ENCODE assay signal across 8 cellular contexts in the genomic region with DNA sequence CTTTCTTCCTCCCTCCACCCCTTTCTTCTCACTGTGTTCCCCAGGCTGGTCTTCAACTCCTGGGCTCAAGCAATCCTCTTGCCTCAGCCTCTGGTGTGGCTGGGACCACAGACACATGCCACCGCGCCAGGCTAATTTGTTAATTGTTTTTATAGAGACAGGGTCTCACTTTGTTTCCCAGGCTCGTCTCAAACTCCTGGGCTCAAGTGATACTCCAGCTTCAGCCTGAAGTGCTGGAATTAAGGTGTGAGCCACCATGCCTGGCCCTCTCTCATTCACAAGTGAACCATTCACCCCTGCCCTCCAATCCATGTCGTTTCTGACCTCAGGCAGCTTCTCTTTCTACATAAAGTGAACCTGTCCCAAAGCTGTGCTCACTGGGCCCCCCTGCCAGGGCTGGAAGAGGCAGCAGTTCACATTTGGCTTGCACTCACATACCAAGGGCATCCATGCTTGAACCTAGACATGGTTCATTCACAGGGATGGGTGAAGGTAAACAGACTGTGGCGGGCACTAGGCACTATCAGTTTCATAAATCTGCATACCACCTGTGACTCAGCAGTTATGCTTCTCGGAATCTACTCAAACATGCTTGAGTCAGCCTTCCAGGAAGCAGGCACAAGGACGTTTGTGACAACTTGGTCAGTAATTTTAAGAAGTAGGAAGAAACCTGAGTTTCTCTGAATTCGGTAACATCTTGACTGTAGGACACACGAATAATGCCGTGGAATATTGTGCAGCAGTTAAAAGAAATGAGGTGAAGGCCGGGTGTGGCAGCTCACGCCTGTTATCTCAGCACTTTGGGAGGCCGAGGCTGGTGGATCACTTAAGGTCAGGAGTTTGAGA. TPM values are rescaled to one million over a fixed set of nuclear protein-coding genes. Genes with fewer than 3 reads are reported as not detected.
DNase-seq lines count a peak whose midpoint lies in the region; ATAC-seq and TF ChIP-seq lines count a peak whose summit lies in the region.

No MANE protein-coding gene starts in this region.

- WGBS in esophagus muscularis mucosa: 70% methylated on average over 13 of the region's 13 CpGs

- peaks cover 32% of the 10 kb centered on the region for H3K4me1 Mint-ChIP-seq in Calu3 (ENCODE audit: low read depth, unreplicated experiment)

- H3K4me3 Mint-ChIP-seq in Calu3 (ENCODE audit: low read depth, unreplicated experiment): no peak overlapping the region

- TF ChIP-seq CTCF in Calu3 (IDR thresholded peaks at IDR 0.05; ENCODE audit: unreplicated experiment) (no peak), esophagus muscularis mucosa (IDR thresholded peaks at IDR 0.05) (no peak), retinal pigment epithelial cell (conservative IDR thresholded peaks at IDR 0.05; ENCODE audit: low read depth, low read length) (no peak)

- H3K27ac ChIP-seq in esophagus muscularis mucosa (replicated peaks in 1 of 4): peak overlapping the region in 3 of 4 donors; percentile 57 to 68 (median 66)

- H3K36me3 ChIP-seq in esophagus muscularis mucosa: peaks cover 4 to 44% (median 23%) of the 10 kb centered on the region in 4 donors

- CTCF ChIA-PET in Calu3 (lab: Charles Lee): interaction anchor here (1.6 kb wide), 1 partner anchor 153 kb away, joined by 5 read pairs; the partner anchor contains the start of gene GAA

- peak; percentile 76 for TF ChIP-seq EP300 in esophagus muscularis mucosa (IDR thresholded peaks at IDR 0.05)

- H3K36me3 Mint-ChIP-seq in Calu3 (ENCODE audit: insufficient read depth, unreplicated experiment): peaks cover 2% of the 10 kb centered on the region

- intact Hi-C loops in Calu3 (cut with micrococcal nuclease; ENCODE audit: unreplicated experiment) (loop anchor here (5.0 kb wide), 3 partner anchors 37 to 247 kb away; partner anchors contain the start of gene EIF4A3), esophagus muscularis mucosa (cut with DNase I) (no loop called here)

- TF ChIP-seq POLR2A in esophagus muscularis mucosa (IDR thresholded peaks at IDR 0.05; ENCODE audit: low read depth): no peak

- peak overlapping the region; percentile 34 for H3K27ac Mint-ChIP-seq in Calu3 (ENCODE audit: unreplicated experiment)

- H3K9me3 ChIP-seq in esophagus muscularis mucosa: no peaks in the 10 kb centered on the region

- no peaks in the 10 kb centered on the region for H3K9me3 Mint-ChIP-seq in Calu3 (ENCODE audit: low read depth, unreplicated experiment)

- BruUV-seq in Calu3 (replicated peaks; lab: Mats Ljungman, UMichigan): no TSS peak

- peaks cover 5 to 20% (median 18%) of the 10 kb centered on the region in 4 donors for H3K4me1 ChIP-seq in esophagus muscularis mucosa

- DNase-seq in Calu3 (peak; percentile 67), NCI-H226 (peak; percentile 63), esophagus muscularis mucosa (ENCODE audit: extremely low spot score) (no peak), retinal pigment epithelial cell (ENCODE audit: low read depth) (peak; percentile 76), NCI-H1092 (lab: John Stamatoyannopoulos, UW) (no peak)
- DNase-seq in activated CD4-positive, alpha-beta T cell treated with anti-CD3 and anti-CD28 coated beads, Interleukin-2, amount 50 U/mL, for 4 hours: peak; percentile 57 to 61

- ATAC-seq in GM21825 (IDR thresholded peaks at IDR 0.05; ENCODE audit: unreplicated experiment): peak; percentile 62
- no peak for ATAC-seq in GM21576 (IDR thresholded peaks at IDR 0.05; ENCODE audit: unreplicated experiment)

- H3K27me3 ChIP-seq in esophagus muscularis mucosa: no peaks in the 10 kb centered on the region

- no peaks in the 10 kb centered on the region for H3K27me3 Mint-ChIP-seq in Calu3 (ENCODE audit: unreplicated experiment)

- no peak overlapping the region for H3K4me3 ChIP-seq in esophagus muscularis mucosa
- H3K4me3 ChIP-seq in retinal pigment epithelial cell (ENCODE audit: low read length): no peak overlapping the region

RNA-seq across cellular contexts. Expression of gene RNF213, which starts 6.0 kb away (rescaled TPM):
- total RNA-seq in Calu3 (2022): 221 and 369 TPM in 2 replicates
- total RNA-seq in esophagus muscularis mucosa: 10 to 100 TPM; 55.8 to 85.7 (median 75.9) TPM

RNA-seq across cellular contexts. Expression of gene SLC26A11, which starts 34.4 kb away (rescaled TPM):
- total RNA-seq in Calu3 (2022) (7.2 and 10.4 TPM in 2 replicates), esophagus muscularis mucosa (10 to 100 TPM; 11.3 to 13.8 (median 12.7) TPM)

RNA-seq across cellular contexts. Expression of gene SGSH, which starts 34.5 kb away (rescaled TPM):
- total RNA-seq in Calu3 (2022): 32.2 and 50.3 TPM in 2 replicates
- total RNA-seq in esophagus muscularis mucosa: 10 to 100 TPM; 12.9 to 24.4 (median 21.3) TPM

Comparison
In these comparisons a context has a peak if more than half of its experiments do, and no peak if none do; other contexts are left out.
1. DNase-seq: peak in Calu3 (single experiment), NCI-H226 (single experiment), activated CD4-positive, alpha-beta T cell treated with anti-CD3 and anti-CD28 coated beads, Interleukin-2, amount 50 U/mL, for 4 hours (2 of 2) and retinal pigment epithelial cell (single experiment); none in esophagus muscularis mucosa (single experiment) and NCI-H1092 (single experiment).